In genomic region chr2:179129574-179130238, GRCh38 we compare ENCODE assay signal across 8 cellular contexts.
DNase-seq lines count a peak whose midpoint lies in the region; ATAC-seq and TF ChIP-seq lines count a peak whose summit lies in the region.

No MANE protein-coding gene starts in this region.

- no peak overlapping the region for H3K27ac ChIP-seq in coronary artery

- TF ChIP-seq CTCF in LNCaP clone FGC (IDR thresholded peaks at IDR 0.05; ENCODE audit: control insufficient read depth, extremely low read depth, insufficient read depth) (peak; percentile 57), coronary artery (IDR thresholded peaks at IDR 0.05) (peak; percentile 10), nephron progenitor cell (IDR thresholded peaks at IDR 0.05) (peak; percentile 44)

- H3K4me1 Mint-ChIP-seq in activated naive CD4-positive, alpha-beta T cell treated with anti-CD3 and anti-CD28 coated beads, Interleukin-2, amount 10 ng/mL, durations not matched to agents 7 days and 5 days: no peaks in the 10 kb centered on the region
- H3K4me1 Mint-ChIP-seq in nephron progenitor cell: no peaks in the 10 kb centered on the region
- H3K4me1 Mint-ChIP-seq in activated T-cell treated with anti-CD3 and anti-CD28 coated beads, Interleukin-2, amount 50 U/mL, for 4 hours (ENCODE audit: low read depth): no peaks in the 10 kb centered on the region

- H3K9me3 Mint-ChIP-seq in activated naive CD4-positive, alpha-beta T cell treated with anti-CD3 and anti-CD28 coated beads, Interleukin-2, amount 10 ng/mL, durations not matched to agents 7 days and 5 days: no peaks in the 10 kb centered on the region
- no peaks in the 10 kb centered on the region for H3K9me3 Mint-ChIP-seq in activated naive CD4-positive, alpha-beta T cell treated with anti-CD3 and anti-CD28 coated beads, Interleukin-2, amount 50 U/mL, for 72 hours
- no peaks in the 10 kb centered on the region for H3K9me3 Mint-ChIP-seq in nephron progenitor cell
- no peaks in the 10 kb centered on the region for H3K9me3 Mint-ChIP-seq in activated T-cell treated with anti-CD3 and anti-CD28 coated beads, Interleukin-2, amount 50 U/mL, for 4 hours

- no peak overlapping the region for H3K4me3 Mint-ChIP-seq in activated naive CD4-positive, alpha-beta T cell treated with anti-CD3 and anti-CD28 coated beads, Interleukin-2, amount 10 ng/mL, durations not matched to agents 7 days and 5 days
- H3K4me3 Mint-ChIP-seq in nephron progenitor cell: no peak overlapping the region
- no peak overlapping the region for H3K4me3 Mint-ChIP-seq in activated T-cell treated with anti-CD3 and anti-CD28 coated beads, Interleukin-2, amount 50 U/mL, for 4 hours

- H3K4me3 ChIP-seq in LNCaP clone FGC (ENCODE audit: low read depth, low read length) (no peak overlapping the region), coronary artery (no peak overlapping the region)

- H3K27ac Mint-ChIP-seq in activated naive CD4-positive, alpha-beta T cell treated with anti-CD3 and anti-CD28 coated beads, Interleukin-2, amount 10 ng/mL, durations not matched to agents 7 days and 5 days: no peak overlapping the region
- H3K27ac Mint-ChIP-seq in activated naive CD4-positive, alpha-beta T cell treated with anti-CD3 and anti-CD28 coated beads, Interleukin-2, amount 50 U/mL, for 72 hours: no peak overlapping the region
- no peak overlapping the region for H3K27ac Mint-ChIP-seq in nephron progenitor cell

- peaks cover 2% of the 10 kb centered on the region for H3K36me3 Mint-ChIP-seq in activated naive CD4-positive, alpha-beta T cell treated with anti-CD3 and anti-CD28 coated beads, Interleukin-2, amount 10 ng/mL, durations not matched to agents 7 days and 5 days
- no peaks in the 10 kb centered on the region for H3K36me3 Mint-ChIP-seq in activated naive CD4-positive, alpha-beta T cell treated with anti-CD3 and anti-CD28 coated beads, Interleukin-2, amount 50 U/mL, for 72 hours
- no peaks in the 10 kb centered on the region for H3K36me3 Mint-ChIP-seq in nephron progenitor cell (ENCODE audit: low read depth)
- no peaks in the 10 kb centered on the region for H3K36me3 Mint-ChIP-seq in activated T-cell treated with anti-CD3 and anti-CD28 coated beads, Interleukin-2, amount 50 U/mL, for 4 hours (ENCODE audit: insufficient read depth)

- CTCF ChIA-PET in activated naive CD4-positive, alpha-beta T cell treated with anti-CD3 and anti-CD28 coated beads, Interleukin-2, amount 10 ng/mL, durations not matched to agents 7 days and 5 days (lab: Charles Lee): interaction anchor here (0.5 to 2.3 kb wide), 40 partner anchors 9 to 682 kb away, joined by 3 to 53 read pairs (median 4); partner anchors contain the start of genes CCDC141 and TTN

- ATAC-seq in activated naive CD4-positive, alpha-beta T cell treated with anti-CD3 and anti-CD28 coated beads, Interleukin-2, amount 50 U/mL, for 72 hours: no peak
- ATAC-seq in activated T-cell treated with anti-CD3 and anti-CD28 coated beads, Interleukin-2, amount 50 U/mL, for 4 hours: no peak

- H3K27me3 Mint-ChIP-seq in activated naive CD4-positive, alpha-beta T cell treated with anti-CD3 and anti-CD28 coated beads, Interleukin-2, amount 10 ng/mL, durations not matched to agents 7 days and 5 days: no peaks in the 10 kb centered on the region
- H3K27me3 Mint-ChIP-seq in nephron progenitor cell (ENCODE audit: low read depth, poor library complexity): no peaks in the 10 kb centered on the region
- no peaks in the 10 kb centered on the region for H3K27me3 Mint-ChIP-seq in activated T-cell treated with anti-CD3 and anti-CD28 coated beads, Interleukin-2, amount 50 U/mL, for 4 hours (ENCODE audit: low read depth)

- peak; percentile 39 for DNase-seq in activated naive CD4-positive, alpha-beta T cell treated with anti-CD3 and anti-CD28 coated beads, Interleukin-2, amount 10 ng/mL, durations not matched to agents 7 days and 5 days
- no peak for DNase-seq in activated naive CD4-positive, alpha-beta T cell treated with anti-CD3 and anti-CD28 coated beads, Interleukin-2, amount 50 U/mL, for 72 hours (ENCODE audit: low spot score in 2 of 2)
- DNase-seq in LNCaP clone FGC (ENCODE audit: low read depth) (no peak), coronary artery (ENCODE audit: low spot score) (no peak), nephron progenitor cell (no peak), mesenteric fat pad (ENCODE audit: low spot score) (no peak), epidermal melanocyte (ENCODE audit: insufficient read length, low spot score) (no peak)
- no peak for DNase-seq in activated T-cell treated with anti-CD3 and anti-CD28 coated beads, Interleukin-2, amount 50 U/mL, for 4 hours
